ENCODE assay signal across 8 cellular contexts in the genomic region with DNA sequence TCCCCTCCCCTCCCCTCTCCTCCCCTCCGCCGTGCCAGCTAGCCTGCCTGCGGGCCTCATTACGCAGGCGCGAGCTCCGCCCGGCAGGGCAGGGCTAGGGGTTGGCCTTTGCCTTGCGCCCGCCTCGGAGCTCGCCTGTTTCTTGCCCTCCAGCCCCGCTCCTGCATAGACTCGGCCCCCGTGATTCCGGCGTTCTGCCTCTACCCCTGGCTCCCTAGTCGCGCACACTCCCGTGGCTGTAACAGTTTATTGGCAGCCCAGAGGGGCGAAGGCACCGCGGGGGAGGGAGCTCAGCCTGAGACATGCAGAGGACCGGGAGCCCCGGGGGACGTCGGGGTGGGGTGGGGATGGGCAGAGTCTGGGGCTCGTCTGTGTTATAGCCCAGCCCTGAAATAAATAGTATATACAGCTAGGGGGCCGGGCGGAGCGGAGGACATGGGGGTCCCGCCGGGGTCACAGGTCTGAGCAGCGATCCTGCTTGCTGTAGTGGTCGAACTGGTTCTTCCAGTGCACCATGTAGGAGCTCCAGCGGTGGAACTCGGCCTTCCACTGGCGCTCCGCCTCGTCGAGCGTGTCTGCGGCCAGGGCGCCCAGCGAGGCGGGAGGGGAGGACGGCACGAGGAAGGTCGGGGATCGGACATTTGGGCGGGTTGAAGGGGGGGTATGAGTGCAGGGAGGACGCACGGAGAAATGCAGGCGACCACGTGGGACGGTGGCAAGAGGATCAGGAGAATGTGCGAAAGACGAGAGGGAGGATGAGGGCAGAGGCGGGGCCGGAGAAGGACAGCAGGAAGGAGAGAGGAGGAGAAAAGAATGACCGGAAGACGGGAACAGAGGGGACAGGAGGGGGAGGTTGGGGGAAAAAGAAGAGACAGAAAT. TPM values are rescaled to one million over a fixed set of nuclear protein-coding genes. Genes with fewer than 3 reads are reported as not detected.
DNase-seq lines count a peak whose midpoint lies in the region; ATAC-seq, FAIRE-seq and TF ChIP-seq lines count a peak whose summit lies in the region.

No MANE protein-coding gene starts in this region.

- no peak for TF ChIP-seq CTCF in HepG2 (CRISPR knock-in tag; IDR thresholded peaks at IDR 0.05)

- peaks cover 14 to 37% of the 10 kb centered on the region in 2 experiments for H3K36me3 ChIP-seq in HepG2 (replicated peaks in 1 of 2; ENCODE audit: control insufficient read depth in 1 of 2, insufficient read depth in 2 of 2, low read length in 2 of 2)

- peaks cover 61% of the 10 kb centered on the region for H3K4me1 ChIP-seq in HepG2 (ENCODE audit: insufficient read depth, low read length)

- H3K27me3 Mint-ChIP-seq in activated CD4-positive, alpha-beta T cell treated with anti-CD3 and anti-CD28 coated beads, Interleukin-2, amount 10 ng/mL, durations not matched to agents 7 days and 5 days = peaks cover 28% of the 10 kb centered on the region

- peak overlapping the region; percentile 72 for H3K4me3 Mint-ChIP-seq in activated CD4-positive, alpha-beta T cell treated with anti-CD3 and anti-CD28 coated beads, Interleukin-2, amount 10 ng/mL, durations not matched to agents 7 days and 5 days

- WGBS in HepG2 (ENCODE audit: low lambda C conversion rate) = 1% methylated on average over 27 of the region's 62 CpGs

- H2AFZ ChIP-seq in HepG2 (ENCODE audit: low read length) = no peak overlapping the region

- peak overlapping the region; percentile 63 to 75 (median 75) for H3K4me3 ChIP-seq in HepG2 (replicated peaks in 1 of 3; ENCODE audit: insufficient read depth in 1 of 3, low read depth in 2 of 3, low read length in 3 of 3)

- intact Hi-C loops in HepG2 (cut with micrococcal nuclease; ENCODE audit: unreplicated experiment) = no loop called here

- no peaks in the 10 kb centered on the region for H4K20me1 ChIP-seq in HepG2 (ENCODE audit: insufficient read depth, low read length)

- H3K4me1 Mint-ChIP-seq in activated CD4-positive, alpha-beta T cell treated with anti-CD3 and anti-CD28 coated beads, Interleukin-2, amount 10 ng/mL, durations not matched to agents 7 days and 5 days = peaks cover 50% of the 10 kb centered on the region

- H3K27ac Mint-ChIP-seq in activated CD4-positive, alpha-beta T cell treated with anti-CD3 and anti-CD28 coated beads, Interleukin-2, amount 10 ng/mL, durations not matched to agents 7 days and 5 days = peak overlapping the region; percentile 62

- TF ChIP-seq EP300 in HepG2 (IDR thresholded peaks at IDR 0.05; ENCODE audit: low read depth in 2 of 2, low read length in 2 of 2) (no peak), HepG2 (CRISPR knock-in tag; IDR thresholded peaks at IDR 0.05; ENCODE audit: borderline replicate concordance) (no peak)

- H3K36me3 Mint-ChIP-seq in activated CD4-positive, alpha-beta T cell treated with anti-CD3 and anti-CD28 coated beads, Interleukin-2, amount 10 ng/mL, durations not matched to agents 7 days and 5 days (ENCODE audit: low read depth) = peaks cover 37% of the 10 kb centered on the region

- TF ChIP-seq RAD21 in HepG2 (CRISPR knock-in tag; IDR thresholded peaks at IDR 0.05) = no peak

- POLR2A ChIA-PET in activated CD4-positive, alpha-beta T cell treated with anti-CD3 and anti-CD28 coated beads, Interleukin-2, amount 10 ng/mL, durations not matched to agents 7 days and 5 days (lab: Charles Lee) = interaction anchor here (0.9 kb wide), 1 partner anchor 15 kb away, joined by 18 read pairs; a partner anchor contains a TSS
- POLR2A ChIA-PET in HepG2 (lab: Yijun Ruan, JAX) = interaction anchor here (0.5 to 6.0 kb wide), 29 partner anchors 11 to 418 kb away, joined by 3 to 141 read pairs (median 5); a partner anchor contains a TSS

- no TSS peak for BruUV-seq in HepG2 (replicated peaks; lab: Mats Ljungman, UMichigan)

- CTCF ChIA-PET in activated CD4-positive, alpha-beta T cell treated with anti-CD3 and anti-CD28 coated beads, Interleukin-2, amount 10 ng/mL, durations not matched to agents 7 days and 5 days (lab: Charles Lee) = interaction anchor here (0.7 to 1.7 kb wide), 5 partner anchors 14 to 421 kb away, joined by 3 to 6 read pairs (median 4); a partner anchor contains a TSS
- CTCF ChIA-PET in HepG2 (lab: Yijun Ruan, JAX; ENCODE audit: low intra/inter-chr PET ratio, low total read pairs) = no interaction called here

- no peaks in the 10 kb centered on the region for H3K9me3 ChIP-seq in HepG2 (ENCODE audit: low read length)

- peak overlapping the region; percentile 91 for H3K4me2 ChIP-seq in HepG2 (ENCODE audit: low read depth, low read length)

- no peak for TF ChIP-seq POLR2A in HepG2 (IDR thresholded peaks at IDR 0.05; ENCODE audit: insufficient read depth in 1 of 2, low read depth in 2 of 2, low read length in 2 of 2)

- ATAC-seq in HG03457 (IDR thresholded peaks at IDR 0.05; ENCODE audit: unreplicated experiment) = peak; percentile 41
- ATAC-seq in HepG2 = peak; percentile 87

- H3K79me2 ChIP-seq in HepG2 (ENCODE audit: insufficient read depth, low read length) = peaks cover 10% of the 10 kb centered on the region

- DNase-seq in Ammon's horn (ENCODE audit: low spot score) (peak; percentile 97), GM19239 (ENCODE audit: insufficient read length, low spot score) (peak; percentile 97), NCI-H69 (lab: John Stamatoyannopoulos, UW) (peak; percentile 97), dedifferentiated amniotic fluid mesenchymal stem cell (ENCODE audit: extremely low spot score) (peak; percentile 75), HepG2 (ENCODE audit: low spot score) (peak; percentile 84)
- DNase-seq in activated CD4-positive, alpha-beta T cell treated with anti-CD3 and anti-CD28 coated beads, Interleukin-2, amount 10 ng/mL, durations not matched to agents 7 days and 5 days = peak; percentile 93
- DNase-seq in stimulated activated CD4-positive, alpha-beta T cell treated with anti-CD3 and anti-CD28 coated beads, Interleukin-2, amount 100 ng/mL, for 4 hours (ENCODE audit: low read depth) = peak; percentile 89

- H3K27ac ChIP-seq in HepG2 (ENCODE audit: extremely low read length, insufficient read depth, low read length) = peak overlapping the region; percentile 52

- no peaks in the 10 kb centered on the region for H3K9me3 Mint-ChIP-seq in activated CD4-positive, alpha-beta T cell treated with anti-CD3 and anti-CD28 coated beads, Interleukin-2, amount 10 ng/mL, durations not matched to agents 7 days and 5 days

- peak; percentile 92 for FAIRE-seq in GM19239 (lab: Jason Lieb, UNC)
- FAIRE-seq in HepG2 (lab: Jason Lieb, UNC) = peak; percentile 40

- in situ Hi-C loops in HepG2 (cut with HindIII; ENCODE audit: extremely low pct_ligation_motif_present, low pct_unique_long_range_greater_than_20kb) = loop anchor here (25.0 kb wide), 1 partner anchor 397 kb away; no protein-coding TSS in a partner anchor

- peaks cover 6 to 16% of the 10 kb centered on the region in 2 experiments; a peak in 4 of 5 replicates for H3K27me3 ChIP-seq in HepG2 (ENCODE audit: control insufficient read depth in 1 of 2, insufficient read depth in 2 of 2, low read length in 2 of 2)

- H3K9ac ChIP-seq in HepG2 (ENCODE audit: insufficient read depth, low read depth, low read length) = peak overlapping the region; percentile 66

RNA-seq across cellular contexts. Expression of a gene that starts 0.5 kb away (rescaled TPM):
- 1 to 10 TPM; 2.3 to 3.1 TPM for total RNA-seq in activated CD4-positive, alpha-beta T cell treated with anti-CD3 and anti-CD28 coated beads, Interleukin-2, amount 10 ng/mL, durations not matched to agents 7 days and 5 days
- 2.8 and 3.3 TPM in 2 replicates for total RNA-seq in HepG2 (2016; rRNA removed; fragmentation: Illumina TruSeq; extraction: Trizol)
- total RNA-seq in HepG2 (2016; cell fraction: cytosol; rRNA removed; fragmentation: Illumina TruSeq; extraction: Trizol; ENCODE audit: low read depth) = 1.7 and 2.1 TPM in 2 replicates
- 2.5 and 3.0 TPM in 2 replicates for total RNA-seq in HepG2 (2016; cell fraction: insoluble cytoplasmic fraction; rRNA removed; fragmentation: Illumina TruSeq; extraction: Trizol)
- 1.7 and 2.0 TPM in 2 replicates for total RNA-seq in HepG2 (2016; cell fraction: membrane; rRNA removed; fragmentation: Illumina TruSeq; extraction: Trizol)
- total RNA-seq in HepG2 (2016; cell fraction: nucleus; rRNA removed; fragmentation: Illumina TruSeq; extraction: Trizol) = 2.3 TPM in 2 replicates
- polyA plus RNA-seq in HepG2 (2011; rRNA removed) = 0.65 and 1.3 TPM in 2 replicates
- polyA plus RNA-seq in HepG2 (2011; cell fraction: cytosol; rRNA removed) = 0.65 and 1.2 TPM in 2 replicates
- polyA plus RNA-seq in HepG2 (2011; cell fraction: nucleus; rRNA removed) = 2.0 and 2.5 TPM in 2 replicates
- 0.96 and 1.6 TPM in 2 replicates for polyA plus RNA-seq in HepG2 (2012)
- polyA plus RNA-seq in HepG2 (2016; cell fraction: cytosol; fragmentation: Illumina TruSeq; extraction: Trizol; ENCODE audit: low read depth) = 0.41 and 0.42 TPM in 2 replicates
- 1.9 and 2.3 TPM in 2 replicates for polyA plus RNA-seq in HepG2 (2016; cell fraction: insoluble cytoplasmic fraction; fragmentation: Illumina TruSeq; extraction: Trizol; ENCODE audit: low read depth)
- polyA plus RNA-seq in HepG2 (2016; cell fraction: membrane; fragmentation: Illumina TruSeq; extraction: Trizol; ENCODE audit: low read depth) = 0.65 and 0.74 TPM in 2 replicates
- polyA plus RNA-seq in HepG2 (2016; cell fraction: nucleus; fragmentation: Illumina TruSeq; extraction: Trizol; ENCODE audit: insufficient read depth, low read depth) = 1.0 and 1.5 TPM in 2 replicates
- 5.4 and 9.8 TPM in 2 replicates for polyA minus RNA-seq in HepG2 (2011; rRNA and poly(A)+ RNA removed; ENCODE audit: low replicate concordance)
- 0.89 and 1.7 TPM in 2 replicates for polyA minus RNA-seq in HepG2 (2011; cell fraction: cytosol; rRNA and poly(A)+ RNA removed)
- 6.2 and 7.6 TPM in 2 replicates for polyA minus RNA-seq in HepG2 (2011; cell fraction: nucleus; rRNA and poly(A)+ RNA removed)

RNA-seq across cellular contexts. Expression of a gene that starts 5.7 kb away (rescaled TPM):
- total RNA-seq in activated CD4-positive, alpha-beta T cell treated with anti-CD3 and anti-CD28 coated beads, Interleukin-2, amount 10 ng/mL, durations not matched to agents 7 days and 5 days = not detected
- total RNA-seq in HepG2 (2016; rRNA removed; fragmentation: Illumina TruSeq; extraction: Trizol) = 0.18 TPM in 1 of 2 replicates, not detected in the other
- not detected in 2 replicates for total RNA-seq in HepG2 (2016; cell fraction: cytosol; rRNA removed; fragmentation: Illumina TruSeq; extraction: Trizol; ENCODE audit: low read depth)
- total RNA-seq in HepG2 (2016; cell fraction: insoluble cytoplasmic fraction; rRNA removed; fragmentation: Illumina TruSeq; extraction: Trizol) = 0.09 TPM in 1 of 2 replicates, not detected in the other
- total RNA-seq in HepG2 (2016; cell fraction: membrane; rRNA removed; fragmentation: Illumina TruSeq; extraction: Trizol) = not detected in 2 replicates
- total RNA-seq in HepG2 (2016; cell fraction: nucleus; rRNA removed; fragmentation: Illumina TruSeq; extraction: Trizol) = not detected in 2 replicates
- 0.40 and 0.99 TPM in 2 replicates for polyA plus RNA-seq in HepG2 (2011; rRNA removed)
- polyA plus RNA-seq in HepG2 (2011; cell fraction: cytosol; rRNA removed) = 0.25 and 0.38 TPM in 2 replicates
- 2.2 and 3.0 TPM in 2 replicates for polyA plus RNA-seq in HepG2 (2011; cell fraction: nucleus; rRNA removed)
- polyA plus RNA-seq in HepG2 (2012) = 0.27 and 0.87 TPM in 2 replicates
- polyA plus RNA-seq in HepG2 (2016; cell fraction: cytosol; fragmentation: Illumina TruSeq; extraction: Trizol; ENCODE audit: low read depth) = 0.05 and 0.07 TPM in 2 replicates
- not detected in 2 replicates for polyA plus RNA-seq in HepG2 (2016; cell fraction: insoluble cytoplasmic fraction; fragmentation: Illumina TruSeq; extraction: Trizol; ENCODE audit: low read depth)
- polyA plus RNA-seq in HepG2 (2016; cell fraction: membrane; fragmentation: Illumina TruSeq; extraction: Trizol; ENCODE audit: low read depth) = 0.08 TPM in 1 of 2 replicates, not detected in the other
- polyA plus RNA-seq in HepG2 (2016; cell fraction: nucleus; fragmentation: Illumina TruSeq; extraction: Trizol; ENCODE audit: insufficient read depth, low read depth) = 0.77 and 1.1 TPM in 2 replicates
- 0.09 and 0.28 TPM in 2 replicates for polyA minus RNA-seq in HepG2 (2011; rRNA and poly(A)+ RNA removed; ENCODE audit: low replicate concordance)
- polyA minus RNA-seq in HepG2 (2011; cell fraction: cytosol; rRNA and poly(A)+ RNA removed) = not detected in 2 replicates
- 0.26 and 0.75 TPM in 2 replicates for polyA minus RNA-seq in HepG2 (2011; cell fraction: nucleus; rRNA and poly(A)+ RNA removed)

RNA-seq across cellular contexts. Expression of a gene that starts 15.1 kb away (rescaled TPM):
- 100 to 1,000 TPM; 262 to 280 TPM for total RNA-seq in activated CD4-positive, alpha-beta T cell treated with anti-CD3 and anti-CD28 coated beads, Interleukin-2, amount 10 ng/mL, durations not matched to agents 7 days and 5 days
- 79.1 and 106 TPM in 2 replicates for total RNA-seq in HepG2 (2016; rRNA removed; fragmentation: Illumina TruSeq; extraction: Trizol)
- 11.8 and 17.5 TPM in 2 replicates for total RNA-seq in HepG2 (2016; cell fraction: cytosol; rRNA removed; fragmentation: Illumina TruSeq; extraction: Trizol; ENCODE audit: low read depth)
- total RNA-seq in HepG2 (2016; cell fraction: insoluble cytoplasmic fraction; rRNA removed; fragmentation: Illumina TruSeq; extraction: Trizol) = 56.7 and 113 TPM in 2 replicates
- total RNA-seq in HepG2 (2016; cell fraction: membrane; rRNA removed; fragmentation: Illumina TruSeq; extraction: Trizol) = 21.7 and 29.6 TPM in 2 replicates
- 78.9 and 79.0 TPM in 2 replicates for total RNA-seq in HepG2 (2016; cell fraction: nucleus; rRNA removed; fragmentation: Illumina TruSeq; extraction: Trizol)
- polyA plus RNA-seq in HepG2 (2011; rRNA removed) = 26.2 and 30.4 TPM in 2 replicates
- polyA plus RNA-seq in HepG2 (2011; cell fraction: cytosol; rRNA removed) = 9.4 and 12.5 TPM in 2 replicates
- 220 and 271 TPM in 2 replicates for polyA plus RNA-seq in HepG2 (2011; cell fraction: nucleus; rRNA removed)
- polyA plus RNA-seq in HepG2 (2012) = 52.9 and 58.7 TPM in 2 replicates
- 12.1 and 13.2 TPM in 2 replicates for polyA plus RNA-seq in HepG2 (2016; cell fraction: cytosol; fragmentation: Illumina TruSeq; extraction: Trizol; ENCODE audit: low read depth)
- polyA plus RNA-seq in HepG2 (2016; cell fraction: insoluble cytoplasmic fraction; fragmentation: Illumina TruSeq; extraction: Trizol; ENCODE audit: low read depth) = 72.8 and 96.9 TPM in 2 replicates
- 17.7 and 23.3 TPM in 2 replicates for polyA plus RNA-seq in HepG2 (2016; cell fraction: membrane; fragmentation: Illumina TruSeq; extraction: Trizol; ENCODE audit: low read depth)
- 226 and 281 TPM in 2 replicates for polyA plus RNA-seq in HepG2 (2016; cell fraction: nucleus; fragmentation: Illumina TruSeq; extraction: Trizol; ENCODE audit: insufficient read depth, low read depth)
- 23.1 and 63.7 TPM in 2 replicates for polyA minus RNA-seq in HepG2 (2011; rRNA and poly(A)+ RNA removed; ENCODE audit: low replicate concordance)
- polyA minus RNA-seq in HepG2 (2011; cell fraction: cytosol; rRNA and poly(A)+ RNA removed) = 17.7 and 23.7 TPM in 2 replicates
- polyA minus RNA-seq in HepG2 (2011; cell fraction: nucleus; rRNA and poly(A)+ RNA removed) = 55.4 and 59.5 TPM in 2 replicates

RNA-seq across cellular contexts. Expression of a gene that starts 22.8 kb away (rescaled TPM):
- 10 to 100 TPM; 24.8 to 34.2 TPM for total RNA-seq in activated CD4-positive, alpha-beta T cell treated with anti-CD3 and anti-CD28 coated beads, Interleukin-2, amount 10 ng/mL, durations not matched to agents 7 days and 5 days
- 0.38 TPM in 1 of 2 replicates, not detected in the other for total RNA-seq in HepG2 (2016; rRNA removed; fragmentation: Illumina TruSeq; extraction: Trizol)
- 0.61 and 0.71 TPM in 2 replicates for total RNA-seq in HepG2 (2016; cell fraction: cytosol; rRNA removed; fragmentation: Illumina TruSeq; extraction: Trizol; ENCODE audit: low read depth)
- total RNA-seq in HepG2 (2016; cell fraction: insoluble cytoplasmic fraction; rRNA removed; fragmentation: Illumina TruSeq; extraction: Trizol) = 0.22 and 0.35 TPM in 2 replicates
- total RNA-seq in HepG2 (2016; cell fraction: membrane; rRNA removed; fragmentation: Illumina TruSeq; extraction: Trizol) = 0.15 and 0.41 TPM in 2 replicates
- total RNA-seq in HepG2 (2016; cell fraction: nucleus; rRNA removed; fragmentation: Illumina TruSeq; extraction: Trizol) = 0.41 and 0.65 TPM in 2 replicates
- polyA plus RNA-seq in HepG2 (2011; rRNA removed) = 0.30 and 0.34 TPM in 2 replicates
- 0.13 and 0.21 TPM in 2 replicates for polyA plus RNA-seq in HepG2 (2011; cell fraction: cytosol; rRNA removed)
- 0.99 and 1.1 TPM in 2 replicates for polyA plus RNA-seq in HepG2 (2011; cell fraction: nucleus; rRNA removed)
- polyA plus RNA-seq in HepG2 (2012) = 0.24 and 0.55 TPM in 2 replicates
- 0.20 and 0.31 TPM in 2 replicates for polyA plus RNA-seq in HepG2 (2016; cell fraction: cytosol; fragmentation: Illumina TruSeq; extraction: Trizol; ENCODE audit: low read depth)
- polyA plus RNA-seq in HepG2 (2016; cell fraction: insoluble cytoplasmic fraction; fragmentation: Illumina TruSeq; extraction: Trizol; ENCODE audit: low read depth) = 0.19 and 0.32 TPM in 2 replicates
- polyA plus RNA-seq in HepG2 (2016; cell fraction: membrane; fragmentation: Illumina TruSeq; extraction: Trizol; ENCODE audit: low read depth) = 0.09 and 0.10 TPM in 2 replicates
- polyA plus RNA-seq in HepG2 (2016; cell fraction: nucleus; fragmentation: Illumina TruSeq; extraction: Trizol; ENCODE audit: insufficient read depth, low read depth) = 1.4 and 2.7 TPM in 2 replicates
- polyA minus RNA-seq in HepG2 (2011; rRNA and poly(A)+ RNA removed; ENCODE audit: low replicate concordance) = 0.32 and 43.8 TPM in 2 replicates
- polyA minus RNA-seq in HepG2 (2011; cell fraction: cytosol; rRNA and poly(A)+ RNA removed) = 0.53 and 0.69 TPM in 2 replicates
- 0.62 and 0.90 TPM in 2 replicates for polyA minus RNA-seq in HepG2 (2011; cell fraction: nucleus; rRNA and poly(A)+ RNA removed)

RNA-seq across cellular contexts. Expression of a gene that starts 37.5 kb away (rescaled TPM):
- total RNA-seq in activated CD4-positive, alpha-beta T cell treated with anti-CD3 and anti-CD28 coated beads, Interleukin-2, amount 10 ng/mL, durations not matched to agents 7 days and 5 days = 10 to 100 TPM; 44.1 to 49.1 TPM
- 5.4 and 16.6 TPM in 2 replicates for total RNA-seq in HepG2 (2016; rRNA removed; fragmentation: Illumina TruSeq; extraction: Trizol)
- 4.7 and 5.6 TPM in 2 replicates for total RNA-seq in HepG2 (2016; cell fraction: cytosol; rRNA removed; fragmentation: Illumina TruSeq; extraction: Trizol; ENCODE audit: low read depth)
- 5.6 and 18.2 TPM in 2 replicates for total RNA-seq in HepG2 (2016; cell fraction: insoluble cytoplasmic fraction; rRNA removed; fragmentation: Illumina TruSeq; extraction: Trizol)
- total RNA-seq in HepG2 (2016; cell fraction: membrane; rRNA removed; fragmentation: Illumina TruSeq; extraction: Trizol) = 7.9 and 9.1 TPM in 2 replicates
- 14.7 and 18.3 TPM in 2 replicates for total RNA-seq in HepG2 (2016; cell fraction: nucleus; rRNA removed; fragmentation: Illumina TruSeq; extraction: Trizol)
- 8.7 and 13.9 TPM in 2 replicates for polyA plus RNA-seq in HepG2 (2011; rRNA removed)
- polyA plus RNA-seq in HepG2 (2011; cell fraction: cytosol; rRNA removed) = 6.6 and 7.9 TPM in 2 replicates
- polyA plus RNA-seq in HepG2 (2011; cell fraction: nucleus; rRNA removed) = 25.6 and 27.8 TPM in 2 replicates
- 6.2 and 8.0 TPM in 2 replicates for polyA plus RNA-seq in HepG2 (2012)
- polyA plus RNA-seq in HepG2 (2016; cell fraction: cytosol; fragmentation: Illumina TruSeq; extraction: Trizol; ENCODE audit: low read depth) = 1.6 and 2.0 TPM in 2 replicates
- 4.7 and 6.3 TPM in 2 replicates for polyA plus RNA-seq in HepG2 (2016; cell fraction: insoluble cytoplasmic fraction; fragmentation: Illumina TruSeq; extraction: Trizol; ENCODE audit: low read depth)
- 4.0 and 4.6 TPM in 2 replicates for polyA plus RNA-seq in HepG2 (2016; cell fraction: membrane; fragmentation: Illumina TruSeq; extraction: Trizol; ENCODE audit: low read depth)
- 31.8 and 35.4 TPM in 2 replicates for polyA plus RNA-seq in HepG2 (2016; cell fraction: nucleus; fragmentation: Illumina TruSeq; extraction: Trizol; ENCODE audit: insufficient read depth, low read depth)
- 12.3 and 25.2 TPM in 2 replicates for polyA minus RNA-seq in HepG2 (2011; rRNA and poly(A)+ RNA removed; ENCODE audit: low replicate concordance)
- 3.1 and 5.7 TPM in 2 replicates for polyA minus RNA-seq in HepG2 (2011; cell fraction: cytosol; rRNA and poly(A)+ RNA removed)
- 4.0 and 6.5 TPM in 2 replicates for polyA minus RNA-seq in HepG2 (2011; cell fraction: nucleus; rRNA and poly(A)+ RNA removed)

Comparison
In these comparisons a context has a peak if more than half of its experiments do, and no peak if none do; other contexts are left out.
1. Peak in every context shown above with its lines: DNase-seq, ATAC-seq, H3K4me3 ChIP-seq and H3K27ac ChIP-seq.